Comparison of ENCODE assay signal across 19 cellular contexts in the genomic region with DNA sequence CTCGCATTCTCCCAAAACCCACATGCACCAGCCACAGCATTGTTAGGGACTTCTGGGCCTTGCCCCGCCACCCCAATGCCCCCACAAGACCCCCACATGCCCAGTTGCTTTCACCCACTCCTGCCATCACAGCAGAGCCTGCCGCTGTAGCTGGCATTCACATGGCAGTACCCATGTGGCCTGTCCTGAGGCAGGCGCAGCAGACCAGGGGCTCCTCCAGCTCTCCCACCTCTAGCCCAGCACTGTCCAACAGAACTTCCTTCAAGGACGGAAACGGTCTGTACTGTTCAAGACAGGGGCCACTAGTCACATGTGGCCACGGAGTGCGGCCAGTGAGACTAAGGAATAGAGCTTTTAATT. TPM values are rescaled to one million over a fixed set of nuclear protein-coding genes. Genes with fewer than 3 reads are reported as not detected.
A peak's percentile ranks its signal among the peaks of the same experiment; 100 is the strongest.
DNase-seq lines count a peak whose midpoint lies in the region; ATAC-seq and TF ChIP-seq lines count a peak whose summit lies in the region.
"Had no signal": no experiment of that assay in that cellular context is flagged by ENCODE, and none has a peak within 500 bp of the region (broad histone marks: within the 10 kb centered on the region; RNA-seq: fewer than 3 reads in every experiment).

No MANE protein-coding gene starts in this region.

- H3K4me3 ChIP-seq in CD4-positive, alpha-beta memory T cell (ENCODE audit: low read length in 2 of 2) = no peak overlapping the region
- H3K4me3 ChIP-seq in lower lobe of right lung = peak overlapping the region; percentile 6
- H3K4me3 ChIP-seq: thyroid gland had no signal

- POLR2A ChIA-PET in CD4-positive, alpha-beta memory T cell (lab: Charles Lee; ENCODE audit: partially characterized antibody) = interaction anchor here (1.3 to 1.8 kb wide), 2 partner anchors 29 to 31 kb away, joined by 3 to 4 read pairs; no protein-coding TSS in a partner anchor
- POLR2A ChIA-PET in WTC11 (lab: Charles Lee) = interaction anchor here (1.0 kb wide), 1 partner anchor 46 kb away, joined by 7 read pairs; no protein-coding TSS in a partner anchor

- H3K27me3 ChIP-seq in CD4-positive, alpha-beta memory T cell (ENCODE audit: insufficient read depth, low read length) = no peaks in the 10 kb centered on the region
- H3K27me3 ChIP-seq in lower lobe of right lung (ENCODE audit: low read depth) = no peaks in the 10 kb centered on the region
- H3K27me3 ChIP-seq: thyroid gland had no signal

- H3K27ac ChIP-seq in CD4-positive, alpha-beta memory T cell (ENCODE audit: low read depth, low read length) = no peak overlapping the region
- H3K27ac ChIP-seq in lower lobe of right lung = peak overlapping the region; percentile 76

- H3K4me1 Mint-ChIP-seq in CD4-positive, alpha-beta memory T cell = peaks cover 29 to 47% (median 38%) of the 10 kb centered on the region in 4 donors
- peaks cover 69% of the 10 kb centered on the region for H3K4me1 Mint-ChIP-seq in WTC11
- H3K4me1 Mint-ChIP-seq in stimulated activated naive CD8-positive, alpha-beta T cell treated with anti-CD3 and anti-CD28 coated beads, Interleukin-15, amount 100 ng/mL, for 72 hours = peaks cover 86% of the 10 kb centered on the region

- TF ChIP-seq CTCF in WTC11 (IDR thresholded peaks at IDR 0.05) (no peak), lower lobe of right lung (IDR thresholded peaks at IDR 0.05) (no peak)

- H3K9me3 Mint-ChIP-seq in CD4-positive, alpha-beta memory T cell = peaks cover 0 to 1% (median 0%) of the 10 kb centered on the region in 8 donors
- H3K9me3 Mint-ChIP-seq in WTC11 = no peaks in the 10 kb centered on the region
- H3K9me3 Mint-ChIP-seq in stimulated activated naive CD8-positive, alpha-beta T cell treated with anti-CD3 and anti-CD28 coated beads, Interleukin-15, amount 100 ng/mL, for 72 hours = no peaks in the 10 kb centered on the region
- H3K9me3 Mint-ChIP-seq: nephron had no signal

- intact Hi-C loops in CD4-positive, alpha-beta memory T cell (cut with micrococcal nuclease) = no loop called here
- intact Hi-C loops in lower lobe of right lung (cut with DNase I) = no loop called here
- intact Hi-C loops in posterior vena cava (cut with DNase I) = no loop called here

- peaks cover 5 to 55% of the 10 kb centered on the region in 2 donors for H3K36me3 Mint-ChIP-seq in CD4-positive, alpha-beta memory T cell
- peaks cover 34% of the 10 kb centered on the region for H3K36me3 Mint-ChIP-seq in WTC11

- H3K4me1 ChIP-seq in CD4-positive, alpha-beta memory T cell (ENCODE audit: insufficient read depth, low read length) = peaks cover 37% of the 10 kb centered on the region
- peaks cover 73% of the 10 kb centered on the region for H3K4me1 ChIP-seq in lower lobe of right lung

- CTCF ChIA-PET in CD4-positive, alpha-beta memory T cell (lab: Charles Lee; ENCODE audit: partially characterized antibody) = interaction anchor here (1.2 to 10.7 kb wide), 4 partner anchors 12 to 114 kb away, joined by 3 to 89 read pairs (median 44); no protein-coding TSS in a partner anchor
- CTCF ChIA-PET in WTC11 (lab: Charles Lee) = interaction anchor here (0.7 to 1.7 kb wide), 2 partner anchors 88 to 1826 kb away, joined by 4 to 8 read pairs; no protein-coding TSS in a partner anchor

- H3K9me3 ChIP-seq in CD4-positive, alpha-beta memory T cell (ENCODE audit: control insufficient read depth in 1 of 2, low read length in 2 of 2) = no peaks in the 10 kb centered on the region
- H3K9me3 ChIP-seq in lower lobe of right lung = no peaks in the 10 kb centered on the region
- H3K9me3 ChIP-seq: thyroid gland had no signal

- peak overlapping the region in 4 of 7 donors; percentile 7 to 52 (median 22) for H3K27ac Mint-ChIP-seq in CD4-positive, alpha-beta memory T cell
- peak overlapping the region; percentile 93 for H3K27ac Mint-ChIP-seq in WTC11
- peak overlapping the region; percentile 74 to 82 for H3K27ac Mint-ChIP-seq in stimulated activated naive CD8-positive, alpha-beta T cell treated with anti-CD3 and anti-CD28 coated beads, Interleukin-15, amount 100 ng/mL, for 72 hours

- H3K27me3 Mint-ChIP-seq in CD4-positive, alpha-beta memory T cell = no peaks in the 10 kb centered on the region
- no peaks in the 10 kb centered on the region for H3K27me3 Mint-ChIP-seq in WTC11 (ENCODE audit: low read depth)
- no peaks in the 10 kb centered on the region for H3K27me3 Mint-ChIP-seq in stimulated activated naive CD8-positive, alpha-beta T cell treated with anti-CD3 and anti-CD28 coated beads, Interleukin-15, amount 100 ng/mL, for 72 hours

- no peak for DNase-seq in CD4-positive, alpha-beta memory T cell
- DNase-seq in WTC11 (ENCODE audit: low spot score) (no peak), lower lobe of right lung (no peak), putamen (ENCODE audit: low spot score) (no peak), posterior vena cava (ENCODE audit: low spot score) (no peak)
- DNase-seq in stimulated activated naive CD8-positive, alpha-beta T cell treated with anti-CD3 and anti-CD28 coated beads, Interleukin-15, amount 100 ng/mL, for 72 hours = no peak
- DNase-seq: activated CD8-positive, alpha-beta memory T cell treated with anti-CD3 and anti-CD28 coated beads, Interleukin-2, amount 50 U/mL, for 4 hours; activated naive CD4-positive, alpha-beta T cell treated with Interleukin-2 at 50 U/mL for 16 hours; C1 segment of cervical spinal cord; effector memory CD4-positive, alpha-beta T cell; NCI-H1694 treated with DMSO at 0.1 percent for 48 hours; NCI-H446 treated with DMSO at 0.1 percent for 48 hours; SHP77 treated with DMSO at 0.1 percent for 48 hours; stimulated activated CD4-positive, alpha-beta T cell treated with anti-CD3 and anti-CD28 coated beads, Interleukin-1b, Interleukin-23, amount 100 ng/mL, for 48 hours; T-helper 2 cell; thyroid gland had no signal

- peaks cover 33% of the 10 kb centered on the region for H3K36me3 ChIP-seq in CD4-positive, alpha-beta memory T cell (ENCODE audit: insufficient read depth, low read length)
- H3K36me3 ChIP-seq in lower lobe of right lung = peaks cover 45% of the 10 kb centered on the region

- no peak for ATAC-seq in WTC11
- no peak for ATAC-seq in lower lobe of right lung
- no peak for ATAC-seq in stimulated activated naive CD8-positive, alpha-beta T cell treated with anti-CD3 and anti-CD28 coated beads, Interleukin-15, amount 100 ng/mL, for 72 hours
- ATAC-seq in HG02610 (IDR thresholded peaks at IDR 0.05; ENCODE audit: unreplicated experiment) = no peak
- ATAC-seq: sciatic nerve had no signal

- no peak overlapping the region for H3K4me3 Mint-ChIP-seq in CD4-positive, alpha-beta memory T cell
- H3K4me3 Mint-ChIP-seq in WTC11 = no peak overlapping the region
- H3K4me3 Mint-ChIP-seq in stimulated activated naive CD8-positive, alpha-beta T cell treated with anti-CD3 and anti-CD28 coated beads, Interleukin-15, amount 100 ng/mL, for 72 hours = no peak overlapping the region
- H3K4me3 Mint-ChIP-seq: nephron had no signal

TF ChIP-seq in WTC11, 78 proteins besides CTCF, POLR2A, EP300 and RAD21 (continues in another document):
- TF ChIP-seq, protein P1, sequence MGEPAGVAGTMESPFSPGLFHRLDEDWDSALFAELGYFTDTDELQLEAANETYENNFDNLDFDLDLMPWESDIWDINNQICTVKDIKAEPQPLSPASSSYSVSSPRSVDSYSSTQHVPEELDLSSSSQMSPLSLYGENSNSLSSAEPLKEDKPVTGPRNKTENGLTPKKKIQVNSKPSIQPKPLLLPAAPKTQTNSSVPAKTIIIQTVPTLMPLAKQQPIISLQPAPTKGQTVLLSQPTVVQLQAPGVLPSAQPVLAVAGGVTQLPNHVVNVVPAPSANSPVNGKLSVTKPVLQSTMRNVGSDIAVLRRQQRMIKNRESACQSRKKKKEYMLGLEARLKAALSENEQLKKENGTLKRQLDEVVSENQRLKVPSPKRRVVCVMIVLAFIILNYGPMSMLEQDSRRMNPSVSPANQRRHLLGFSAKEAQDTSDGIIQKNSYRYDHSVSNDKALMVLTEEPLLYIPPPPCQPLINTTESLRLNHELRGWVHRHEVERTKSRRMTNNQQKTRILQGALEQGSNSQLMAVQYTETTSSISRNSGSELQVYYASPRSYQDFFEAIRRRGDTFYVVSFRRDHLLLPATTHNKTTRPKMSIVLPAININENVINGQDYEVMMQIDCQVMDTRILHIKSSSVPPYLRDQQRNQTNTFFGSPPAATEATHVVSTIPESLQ (CRISPR knock-in tag; IDR thresholded peaks at IDR 0.05) = no peak
- no peak for TF ChIP-seq ZSCAN18 (CRISPR knock-in tag; IDR thresholded peaks at IDR 0.05)
- no peak for TF ChIP-seq OVOL2 (CRISPR knock-in tag; IDR thresholded peaks at IDR 0.05; ENCODE audit: borderline replicate concordance)
- TF ChIP-seq SMAD3 (CRISPR knock-in tag; IDR thresholded peaks at IDR 0.05; ENCODE audit: borderline replicate concordance) = no peak
- TF ChIP-seq NR1H2 (CRISPR knock-in tag; IDR thresholded peaks at IDR 0.05) = no peak
- no peak for TF ChIP-seq FOXJ3 (CRISPR knock-in tag; IDR thresholded peaks at IDR 0.05; ENCODE audit: borderline replicate concordance)
- no peak for TF ChIP-seq TEAD1 (CRISPR knock-in tag; IDR thresholded peaks at IDR 0.05)
- TF ChIP-seq, protein P2, sequence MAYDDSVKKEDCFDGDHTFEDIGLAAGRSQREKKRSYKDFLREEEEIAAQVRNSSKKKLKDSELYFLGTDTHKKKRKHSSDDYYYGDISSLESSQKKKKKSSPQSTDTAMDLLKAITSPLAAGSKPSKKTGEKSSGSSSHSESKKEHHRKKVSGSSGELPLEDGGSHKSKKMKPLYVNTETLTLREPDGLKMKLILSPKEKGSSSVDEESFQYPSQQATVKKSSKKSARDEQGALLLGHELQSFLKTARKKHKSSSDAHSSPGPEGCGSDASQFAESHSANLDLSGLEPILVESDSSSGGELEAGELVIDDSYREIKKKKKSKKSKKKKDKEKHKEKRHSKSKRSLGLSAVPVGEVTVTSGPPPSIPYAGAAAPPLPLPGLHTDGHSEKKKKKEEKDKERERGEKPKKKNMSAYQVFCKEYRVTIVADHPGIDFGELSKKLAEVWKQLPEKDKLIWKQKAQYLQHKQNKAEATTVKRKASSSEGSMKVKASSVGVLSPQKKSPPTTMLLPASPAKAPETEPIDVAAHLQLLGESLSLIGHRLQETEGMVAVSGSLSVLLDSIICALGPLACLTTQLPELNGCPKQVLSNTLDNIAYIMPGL (CRISPR knock-in tag; IDR thresholded peaks at IDR 0.05) = no peak

RNA-seq across cellular contexts. Expression of gene ANP32A, which starts 32.5 kb away (rescaled TPM):
- 100 to 1,000 TPM; 134 TPM for total RNA-seq in CD4-positive, alpha-beta memory T cell
- 10 to 100 TPM; 52.7 to 64.5 TPM for polyA plus RNA-seq in CD4-positive, alpha-beta memory T cell
- total RNA-seq in WTC11 (2021) (232 to 253 TPM (median 242 TPM) in 3 replicates), lower lobe of right lung (129 TPM), posterior vena cava (10 to 100 TPM; 82.4 to 94.8 TPM)

Comparison
In these comparisons a context has a peak if more than half of its experiments do, and no peak if none do; other contexts are left out.
1. H3K27ac Mint-ChIP-seq: peak in every context shown above with its lines; median percentile 93 in WTC11; 78 in stimulated activated naive CD8-positive, alpha-beta T cell treated with anti-CD3 and anti-CD28 coated beads, Interleukin-15, amount 100 ng/mL, for 72 hours; 22 in CD4-positive, alpha-beta memory T cell.